ENCODE assay signal across 29 cellular contexts in genomic region chr1:3441880-3442279, GRCh38. TPM values are rescaled to one million over a fixed set of nuclear protein-coding genes. Genes with fewer than 3 reads are reported as not detected.
DNase-seq lines count a peak whose midpoint lies in the region; ATAC-seq, FAIRE-seq and TF ChIP-seq lines count a peak whose summit lies in the region.
"Had no signal": no experiment of that assay in that cellular context is flagged by ENCODE, and none has a peak within 500 bp of the region (broad histone marks: within the 10 kb centered on the region; RNA-seq: fewer than 3 reads in every experiment).

No MANE protein-coding gene starts in this region.

- TF ChIP-seq RAD21 in H1 (IDR thresholded peaks at IDR 0.05 in 1 of 2, conservative IDR thresholded peaks at IDR 0.05 in 1 of 2; ENCODE audit: low read depth in 2 of 2, low read length in 2 of 2) = no peak

- H3K4me3 ChIP-seq in H1 (ENCODE audit: extremely low read depth in 1 of 4, insufficient read depth in 2 of 4, low read depth in 3 of 4, low read length in 4 of 4) (no peak overlapping the region), mesodermal cell (ENCODE audit: extremely low read depth, insufficient read depth, low read length, poor library complexity, severe bottlenecking) (no peak overlapping the region), tibial nerve (no peak overlapping the region)
- H3K4me3 ChIP-seq: GM23338, HAP-1, PC-9 had no signal

- H3K9ac ChIP-seq in H1 (replicated peaks in 1 of 4; ENCODE audit: extremely low read depth in 1 of 4, low read depth in 3 of 4, low read length in 3 of 4) = no peak overlapping the region
- H3K9ac ChIP-seq: KMS-11 had no signal

- peaks cover 0 to 3% (median 1%) of the 10 kb centered on the region in 4 experiments; a peak in 3 of 7 replicates for H3K4me1 ChIP-seq in H1 (replicated peaks in 1 of 4; ENCODE audit: control insufficient read depth in 3 of 4, insufficient read depth in 4 of 4, low read length in 3 of 4)
- no peaks in the 10 kb centered on the region for H3K4me1 ChIP-seq in mesodermal cell (ENCODE audit: control insufficient read depth, insufficient read depth, low read length, poor library complexity, severe bottlenecking)
- peaks cover 0 to 63% (median 22%) of the 10 kb centered on the region in 4 donors for H3K4me1 ChIP-seq in tibial nerve
- H3K4me1 ChIP-seq: BE2C, HAP-1 had no signal

- H2BK5ac ChIP-seq in H1 (ENCODE audit: low read depth, low read length) = no peak overlapping the region

- peaks cover 0 to 2% (median under 1%) of the 10 kb centered on the region in 4 experiments; a peak in 1 of 7 replicates for H3K27me3 ChIP-seq in H1 (replicated peaks in 1 of 4; ENCODE audit: control insufficient read depth in 3 of 4, extremely low read depth in 1 of 4, insufficient read depth in 3 of 4, low read length in 3 of 4)
- H3K27me3 ChIP-seq in tibial nerve = peaks cover 0 to 8% of the 10 kb centered on the region in 2 donors

- no peak overlapping the region for H2BK120ac ChIP-seq in H1 (replicated peaks; ENCODE audit: low read depth, low read length)

- WGBS in H1 (ENCODE audit: extremely low coverage in 1 of 2, insufficient coverage in 1 of 2, insufficient read length in 1 of 2, insufficient replicate concordance in 2 of 2, low coverage in 1 of 2, low lambda C conversion rate in 2 of 2, missing lambda C conversion rate in 1 of 2), 2 experiments = 94% methylated on average over 8 of the region's 8 CpGs; no CpG with 5 or more reads in 1 of the 2 experiments
- 92 to 98% methylated on average over 5 to 7 of the region's 8 CpGs for WGBS in mesodermal cell (ENCODE audit: insufficient coverage in 2 of 2), 2 experiments
- 54 to 56% methylated on average over 8 of the region's 8 CpGs for WGBS in tibial nerve, 2 donors

- ATAC-seq in Right ventricle myocardium inferior (no peak), left cardiac atrium (no peak), HG02623 (IDR thresholded peaks at IDR 0.05; ENCODE audit: unreplicated experiment) (no peak), HG02759 (IDR thresholded peaks at IDR 0.05; ENCODE audit: unreplicated experiment) (no peak)
- ATAC-seq: GM23338 had no signal

- POLR2A ChIA-PET in H1 (lab: Charles Lee; ENCODE audit: partially characterized antibody) = interaction anchor here (0.9 kb wide), 1 partner anchor 39 kb away, joined by 3 read pairs; no protein-coding TSS in a partner anchor

- TF ChIP-seq EP300 in H1 (IDR thresholded peaks at IDR 0.05; ENCODE audit: borderline replicate concordance in 1 of 2, low read depth in 2 of 2, low read length in 2 of 2) (no peak), tibial nerve (IDR thresholded peaks at IDR 0.05) (no peak)

- no peak for FAIRE-seq in H1 (lab: Jason Lieb, UNC)

- no peak overlapping the region for H2BK15ac ChIP-seq in H1 (ENCODE audit: low read length)

- H2BK20ac ChIP-seq in H1 (ENCODE audit: low read length) = no peak overlapping the region

- H4K5ac ChIP-seq in H1 (ENCODE audit: insufficient read length, low read depth, low read length) = no peak overlapping the region

- H3K36me3 ChIP-seq in H1 (ENCODE audit: control insufficient read depth in 2 of 4, insufficient read depth in 4 of 4, low read length in 3 of 4) (no peaks in the 10 kb centered on the region), mesodermal cell (ENCODE audit: control insufficient read depth, insufficient read depth, low read length) (no peaks in the 10 kb centered on the region), tibial nerve (no peaks in the 10 kb centered on the region)
- H3K36me3 ChIP-seq: BE2C, HAP-1 had no signal

- H3K14ac ChIP-seq in H1 (ENCODE audit: insufficient read length) = no peak overlapping the region

- H3K18ac ChIP-seq in H1 (ENCODE audit: extremely low read depth, low read length) = no peak overlapping the region

- no peaks in the 10 kb centered on the region for H4K20me1 ChIP-seq in H1 (replicated peaks in 1 of 2; ENCODE audit: control insufficient read depth in 1 of 2, insufficient read depth in 2 of 2, low read length in 2 of 2)

- no peak overlapping the region for H2AK5ac ChIP-seq in H1 (ENCODE audit: low read depth, low read length)

- H3K23me2 ChIP-seq in H1 (ENCODE audit: low read depth, low read length) = no peaks in the 10 kb centered on the region

- TF ChIP-seq CTCF in H1 (IDR thresholded peaks at IDR 0.05; ENCODE audit: control extremely low read depth in 1 of 3, insufficient read depth in 1 of 3, low read depth in 1 of 3, low read length in 3 of 3) = no peak
- no peak for TF ChIP-seq CTCF in tibial nerve (IDR thresholded peaks at IDR 0.05)

- H3K79me1 ChIP-seq in H1 (ENCODE audit: low read depth, low read length) = no peaks in the 10 kb centered on the region

- H3K4ac ChIP-seq in H1 (replicated peaks; ENCODE audit: insufficient read length, low read depth, low read length) = no peak overlapping the region

- CTCF ChIA-PET in H1 (lab: Charles Lee; ENCODE audit: partially characterized antibody) = interaction anchor here (1.0 to 6.5 kb wide), 5 partner anchors 11 to 175 kb away, joined by 3 to 35 read pairs (median 3); no protein-coding TSS in a partner anchor

- intact Hi-C loops in Right ventricle myocardium inferior (cut with DNase I) = no loop called here
- intact Hi-C loops in left cardiac atrium (cut with DNase I) = no loop called here

- H3K79me2 ChIP-seq in H1 (ENCODE audit: control insufficient read depth in 1 of 2, insufficient read depth in 2 of 2, low read length in 2 of 2) = no peaks in the 10 kb centered on the region

- no peak overlapping the region for H2BK12ac ChIP-seq in H1 (ENCODE audit: low read depth, low read length)

- no peak overlapping the region for H3K23ac ChIP-seq in H1 (ENCODE audit: insufficient read length)

- H4K8ac ChIP-seq in H1 (ENCODE audit: extremely low read depth, insufficient read depth, low read length) = peak overlapping the region; percentile 1; the same call in 1 of the 2 replicates

- no peak for TF ChIP-seq POLR2A in H1 (IDR thresholded peaks at IDR 0.05; ENCODE audit: control extremely low read depth in 1 of 2, low read depth in 2 of 2, low read length in 2 of 2)
- no peak for TF ChIP-seq POLR2A in tibial nerve (IDR thresholded peaks at IDR 0.05)

- DNase-seq in Right ventricle myocardium inferior (ENCODE audit: missing footprints) (peak; percentile 21), left cardiac atrium (no peak), H1 (ENCODE audit: low read depth in 1 of 2, low spot score in 2 of 2) (no peak), tibial nerve (ENCODE audit: low spot score in 2 of 2) (no peak), NK-92 (lab: John Stamatoyannopoulos, UW; ENCODE audit: unreplicated experiment) (no peak)
- DNase-seq: ACHN, BE2C, Calu3, HFFc6, MM.1S, NCI-H1048, NCI-H1417, NCI-H1694, NCI-H2029 treated with DMSO at 0.1 percent for 48 hours, NCI-H446 treated with DMSO at 0.1 percent for 48 hours, NCI-H526, NCI-H82, PC-9, SHP77 had no signal

- H3K27ac ChIP-seq in H1 (ENCODE audit: low read depth, low read length) (no peak overlapping the region), mesodermal cell (ENCODE audit: low read depth, low read length, severe bottlenecking) (peak overlapping the region; percentile 69), tibial nerve (peak overlapping the region in 3 of 4 donors; percentile 36 to 88 (median 81))
- H3K27ac ChIP-seq: 22Rv1, KMS-11, PC-9 had no signal

- no peak overlapping the region for H2AFZ ChIP-seq in H1 (ENCODE audit: low read length)
- H2AFZ ChIP-seq: GM23338, PC-9 had no signal

- H3K9me3 ChIP-seq in H1 (ENCODE audit: insufficient read depth in 2 of 2, low read depth in 1 of 2, low read length in 1 of 2) (no peaks in the 10 kb centered on the region), mesodermal cell (ENCODE audit: control insufficient read depth, low read length) (no peaks in the 10 kb centered on the region), tibial nerve (peaks cover 0 to 13% (median 0%) of the 10 kb centered on the region in 4 donors)
- H3K9me3 ChIP-seq: BE2C had no signal

- no peak overlapping the region for H3K56ac ChIP-seq in H1 (replicated peaks; ENCODE audit: insufficient read length, low read depth, low read length)

- H3K4me2 ChIP-seq in H1 (ENCODE audit: insufficient read depth in 1 of 2, low read depth in 2 of 2, low read length in 2 of 2) = no peak overlapping the region
- H3K4me2 ChIP-seq: GM23338, KMS-11, PC-9 had no signal

- no peak overlapping the region for H4K91ac ChIP-seq in H1 (replicated peaks; ENCODE audit: insufficient read length, low read length)

TF ChIP-seq in H1, 55 proteins besides CTCF, POLR2A, EP300 and RAD21:
- TF ChIP-seq NANOG (IDR thresholded peaks at IDR 0.05; ENCODE audit: insufficient read depth, low read depth, low read length, poor library complexity, severe bottlenecking) (no peak), JUN (IDR thresholded peaks at IDR 0.05; ENCODE audit: low read depth, low read length) (no peak)

RNA-seq across cellular contexts. Expression of gene ARHGEF16, which starts 12.6 kb away (rescaled TPM):
- total RNA-seq in Right ventricle myocardium inferior (1.4 TPM), left cardiac atrium (1 to 10 TPM in 1 of 2 donors, under 1 TPM in 1; 0.68 to 2.3 TPM), tibial nerve (10 to 100 TPM; 10.0 to 19.2 (median 17.1) TPM)
- total RNA-seq in H1 (2021; fragmentation: NEBNext Ultra II Directional; extraction: Animal tissue kit (Norgen Biotek cat#: 25700)) = 20.0 and 20.7 TPM in 2 replicates
- polyA plus RNA-seq in H1 (2011; rRNA removed) = 18.3 and 25.0 TPM in 2 replicates
- 20.5 TPM for polyA plus RNA-seq in H1 (2011; cell fraction: cytosol; rRNA removed)
- 55.6 TPM for polyA plus RNA-seq in H1 (2011; cell fraction: nucleus; rRNA removed)
- polyA plus RNA-seq in H1 (2012, experiment 1 of 2) = 11.4 to 18.1 TPM (median 16.6 TPM) in 4 replicates
- 15.7 TPM for polyA plus RNA-seq in H1 (2012, experiment 2 of 2)
- 8.9 TPM for polyA plus RNA-seq in H1 (2013, experiment 1 of 2)
- 7.8 TPM for polyA plus RNA-seq in H1 (2013, experiment 2 of 2)
- 32.5 and 33.4 TPM in 2 replicates for polyA minus RNA-seq in H1 (2011; rRNA and poly(A)+ RNA removed)
- 10.1 TPM for polyA minus RNA-seq in H1 (2011; cell fraction: cytosol; rRNA and poly(A)+ RNA removed)
- polyA minus RNA-seq in H1 (2011; cell fraction: nucleus; rRNA and poly(A)+ RNA removed) = 24.2 TPM
- polyA plus RNA-seq in mesodermal cell (2013, experiment 1 of 2) = 6.9 TPM
- polyA plus RNA-seq in mesodermal cell (2013, experiment 2 of 2) = 6.5 TPM
- total RNA-seq: RPMI7951 had no signal
- polyA plus RNA-seq: CD14-positive monocyte, IgD-negative memory B cell had no signal
